In genomic region chr15:56776839-56777238, GRCh38 we compare ENCODE assay signal across 33 cellular contexts. TPM values are rescaled to one million over a fixed set of nuclear protein-coding genes. Genes with fewer than 3 reads are reported as not detected.
DNase-seq lines count a peak whose midpoint lies in the region; ATAC-seq, FAIRE-seq and TF ChIP-seq lines count a peak whose summit lies in the region.
"Had no signal": no experiment of that assay in that cellular context is flagged by ENCODE, and none has a peak within 500 bp of the region (broad histone marks: within the 10 kb centered on the region; RNA-seq: fewer than 3 reads in every experiment).

No MANE protein-coding gene starts in this region.

- peaks cover 0 to 12% of the 10 kb centered on the region in 2 experiments; a peak in 4 of 5 replicates for H3K4me1 ChIP-seq in K562 (replicated peaks in 1 of 2; ENCODE audit: control insufficient read depth in 2 of 2, insufficient read depth in 2 of 2, low read length in 2 of 2)
- H3K4me1 ChIP-seq: BE2C, Caco-2 had no signal

- intact Hi-C loops in K562 (cut with micrococcal nuclease), result no loop called here

- POLR2A ChIA-PET in WTC11 (lab: Charles Lee) (no interaction called here), K562 (lab: Yijun Ruan, JAX) (no interaction called here)

- H3K27me3 Mint-ChIP-seq in WTC11 (ENCODE audit: low read depth), result peaks cover 37% of the 10 kb centered on the region

- FAIRE-seq in K562 (lab: Jason Lieb, UNC), result no peak
- FAIRE-seq: A204.1, A549, D721Med had no signal

- ATAC-seq in WTC11, result no peak
- ATAC-seq in K562, result no peak
- no peak for ATAC-seq in HG03159 (IDR thresholded peaks at IDR 0.05; ENCODE audit: unreplicated experiment)
- ATAC-seq: A549; CD8-positive, alpha-beta T cell had no signal

- no peak for TF ChIP-seq RAD21 in K562 (CRISPR knock-in tag; conservative IDR thresholded peaks at IDR 0.05 in 1 of 2, IDR thresholded peaks at IDR 0.05 in 1 of 2)

- H3K36me3 Mint-ChIP-seq in WTC11, result peaks cover 5% of the 10 kb centered on the region; the same call in 1 of the 2 replicates
- H3K36me3 Mint-ChIP-seq: CD14-positive monocyte; CD8-positive, alpha-beta T cell had no signal

- H3K9ac ChIP-seq in K562 (ENCODE audit: insufficient read depth in 1 of 2, low read depth in 2 of 2, low read length in 2 of 2), result no peak overlapping the region
- H3K9ac ChIP-seq: BLaER1; BLaER1 treated with 17β-estradiol and CSF1 and Interleukin-3, amounts not matched to agents 10 nM and 100 nM had no signal

- no peaks in the 10 kb centered on the region for H4K20me1 ChIP-seq in K562 (replicated peaks; ENCODE audit: control insufficient read depth, insufficient read depth, low read length)
- H4K20me1 ChIP-seq: BLaER1; BLaER1 treated with 17β-estradiol and CSF1 and Interleukin-3, amounts not matched to agents 10 nM and 100 nM had no signal

- no peak overlapping the region for H3K4me3 Mint-ChIP-seq in WTC11
- H3K4me3 Mint-ChIP-seq: B cell; CD14-positive monocyte; CD4-positive, alpha-beta memory T cell; CD4-positive, alpha-beta T cell; CD4-positive, CD25-positive, alpha-beta regulatory T cell; CD8-positive, alpha-beta memory T cell; CD8-positive, alpha-beta T cell had no signal

- peaks cover 23% of the 10 kb centered on the region for H3K9me3 Mint-ChIP-seq in WTC11
- H3K9me3 Mint-ChIP-seq: CD4-positive, alpha-beta T cell; CD8-positive, alpha-beta T cell had no signal

- no peaks in the 10 kb centered on the region for H3K27me3 ChIP-seq in K562 (ENCODE audit: control insufficient read depth in 2 of 2, insufficient read depth in 2 of 2, low read length in 2 of 2)
- H3K27me3 ChIP-seq: BLaER1; BLaER1 treated with 17β-estradiol and CSF1 and Interleukin-3, amounts not matched to agents 10 nM and 100 nM had no signal

- WGBS in K562 (ENCODE audit: insufficient coverage, low coverage, missing lambda C conversion rate), result 31% methylated on average over 3 of the region's 3 CpGs

- H3K4me3 ChIP-seq in K562, result no peak overlapping the region
- H3K4me3 ChIP-seq: A549; BLaER1; BLaER1 treated with 17β-estradiol and CSF1 and Interleukin-3, amounts not matched to agents 10 nM and 100 nM had no signal

- H3K4me2 ChIP-seq in K562 (ENCODE audit: insufficient read depth, low read length), result no peak overlapping the region
- H3K4me2 ChIP-seq: A549, BLaER1 had no signal

- no TSS peak for BruUV-seq in K562 (replicated peaks; lab: Mats Ljungman, UMichigan)

- DNase-seq in WTC11 (ENCODE audit: low spot score) (no peak), K562 (ENCODE audit: extremely low read depth in 1 of 4, low spot score in 3 of 4) (no peak), amygdala (lab: John Stamatoyannopoulos, UW) (no peak)
- DNase-seq: 8988T; ACHN; AML-193; BE2C; C1 segment of cervical spinal cord; Caco-2; Calu3; CD4-positive, alpha-beta memory T cell; CD4-positive, alpha-beta T cell; CD4-positive, CD25-positive, alpha-beta regulatory T cell; CD8-positive, alpha-beta memory T cell; CD8-positive, alpha-beta T cell; COR-L47; DMS 273 treated with DMSO at 0.1 percent for 48 hours; DMS153; DMS53; DMS79; DMS79 treated with DMSO at 0.1 percent for 48 hours; DND-41; EL had no signal

- H3K27ac Mint-ChIP-seq in WTC11, result no peak overlapping the region
- H3K27ac Mint-ChIP-seq: B cell; CD4-positive, alpha-beta memory T cell; CD4-positive, alpha-beta T cell; CD4-positive, CD25-positive, alpha-beta regulatory T cell; CD8-positive, alpha-beta memory T cell; CD8-positive, alpha-beta T cell had no signal

- no peaks in the 10 kb centered on the region for H3K9me3 ChIP-seq in K562 (replicated peaks; ENCODE audit: control insufficient read depth, insufficient read depth, low read depth, low read length)
- H3K9me3 ChIP-seq: A549, BE2C, BLaER1, Caco-2 had no signal

- no peaks in the 10 kb centered on the region for H3K36me3 ChIP-seq in K562 (ENCODE audit: control insufficient read depth, insufficient read depth, low read length)
- H3K36me3 ChIP-seq: BE2C; BLaER1; BLaER1 treated with 17β-estradiol and CSF1 and Interleukin-3, amounts not matched to agents 10 nM and 100 nM had no signal

- peaks cover 15% of the 10 kb centered on the region for H3K4me1 Mint-ChIP-seq in WTC11

- no peak overlapping the region for H3K27ac ChIP-seq in K562 (ENCODE audit: extremely low read depth, low read depth, low read length)
- H3K27ac ChIP-seq: 22Rv1; A549; BLaER1; BLaER1 treated with 17β-estradiol and CSF1 and Interleukin-3, amounts not matched to agents 10 nM and 100 nM; C4-2B had no signal

- in situ Hi-C loops in K562 (cut with MboI), result no loop called here

- CTCF ChIA-PET in WTC11 (lab: Charles Lee) (no interaction called here), K562 (lab: Yijun Ruan, JAX; ENCODE audit: low intra/inter-chr PET ratio) (no interaction called here)

- H3K79me2 ChIP-seq in K562 (ENCODE audit: control insufficient read depth, insufficient read depth, low read length), result no peaks in the 10 kb centered on the region

- TF ChIP-seq CTCF in WTC11 (IDR thresholded peaks at IDR 0.05), result no peak
- TF ChIP-seq CTCF in K562 (IDR thresholded peaks at IDR 0.05 in 2 of 3, conservative IDR thresholded peaks at IDR 0.05 in 1 of 3; ENCODE audit: insufficient read depth in 2 of 3, low read depth in 1 of 3, low read length in 3 of 3), result no peak

- no peak for TF ChIP-seq POLR2A in K562 (conservative IDR thresholded peaks at IDR 0.05)

- H2AFZ ChIP-seq in K562 (ENCODE audit: low read depth, low read length), result no peak overlapping the region

- H3K9me1 ChIP-seq in K562 (ENCODE audit: control insufficient read depth, insufficient read depth, low read length), result no peaks in the 10 kb centered on the region

- no peak for TF ChIP-seq EP300 in K562 (IDR thresholded peaks at IDR 0.05; ENCODE audit: low read length)

TF ChIP-seq in WTC11, 78 proteins besides CTCF, POLR2A, EP300 and RAD21:
- TF ChIP-seq ZNF121 (CRISPR knock-in tag; IDR thresholded peaks at IDR 0.05) (peak; percentile 69; the same call in 1 of the 2 replicates), TEAD1 (CRISPR knock-in tag; IDR thresholded peaks at IDR 0.05) (no peak)

TF ChIP-seq in K562, 482 proteins besides CTCF, POLR2A, EP300 and RAD21:
- TF ChIP-seq CREB3 (tag; conservative IDR thresholded peaks at IDR 0.05; ENCODE audit: low read depth) (no peak), ZNF121 (CRISPR knock-in tag; conservative IDR thresholded peaks at IDR 0.05) (peak; percentile 74)
TF ChIP-seq in K562: peak in this region for 1.

RNA-seq across cellular contexts. Expression of gene ZNF280D, which starts 43.5 kb away (rescaled TPM):
- total RNA-seq in WTC11 (2021) (20.9 to 25.7 TPM (median 23.0 TPM) in 3 replicates), K562 (2014; rRNA removed) (8.3 and 10.0 TPM in 2 replicates), K562 (2014; rRNA removed; fragmentation: Illumina TruSeq; extraction: Trizol) (21.8 and 25.5 TPM in 2 replicates), K562 (2015; rRNA removed; fragmentation: Illumina TruSeq; extraction: Trizol) (17.4 and 18.4 TPM in 2 replicates), K562 (2021) (18.6 and 22.0 TPM in 2 replicates)
- total RNA-seq in K562 (2011; cell fraction: chromatin; rRNA removed; ENCODE audit: low replicate concordance), result 19.1 and 52.2 TPM in 2 replicates
- total RNA-seq in K562 (2011; cell fraction: nucleolus; rRNA removed), result 7.8 and 14.2 TPM in 2 replicates
- 29.7 and 45.3 TPM in 2 replicates for total RNA-seq in K562 (2011; cell fraction: nucleoplasm; rRNA removed)
- polyA plus RNA-seq in K562 (2011; rRNA removed) (16.1 and 18.9 TPM in 2 replicates), K562 (2014; fragmentation: Illumina TruSeq; extraction: Trizol) (16.1 and 18.3 TPM in 2 replicates), K562 (2014; fragmentation: Nextera tagmentation; extraction: Ambion mirVana) (10 to 100 TPM; 10.2 to 12.1 TPM), K562 (2014; rRNA removed) (16.3 and 19.1 TPM in 2 replicates)
- polyA plus RNA-seq in K562 (2011; cell fraction: cytosol; rRNA removed), result 2.8 and 6.9 TPM in 2 replicates
- 9.7 and 16.2 TPM in 2 replicates for polyA plus RNA-seq in K562 (2011; cell fraction: nucleus; rRNA removed)
- 11.2 and 14.9 TPM in 2 replicates for polyA plus RNA-seq in K562 (2012)
- polyA minus RNA-seq in K562 (2011; rRNA and poly(A)+ RNA removed), result 20.2 and 25.8 TPM in 2 replicates
- polyA minus RNA-seq in K562 (2011; cell fraction: cytosol; rRNA and poly(A)+ RNA removed), result 4.1 and 7.2 TPM in 2 replicates
- polyA minus RNA-seq in K562 (2011; cell fraction: nucleus; rRNA and poly(A)+ RNA removed), result 10.9 and 32.7 TPM in 2 replicates

Comparison
In these comparisons a context has a peak if more than half of its experiments do, and no peak if none do; other contexts are left out.
1. Of the 49 proteins assayed by ChIP-seq in both K562 and WTC11: peak only in K562: none; only in WTC11: none; in both: ZNF121; in neither: 48.